24 cellular contexts compared by ENCODE assay signal in genomic region chr3:64148955-64149653, GRCh38.
DNase-seq lines count a peak whose midpoint lies in the region; ATAC-seq and TF ChIP-seq lines count a peak whose summit lies in the region.
"Had no signal": no experiment of that assay in that cellular context is flagged by ENCODE, and none has a peak within 500 bp of the region (broad histone marks: within the 10 kb centered on the region; RNA-seq: fewer than 3 reads in every experiment).

No MANE protein-coding gene starts in this region.

- H3K4me1 Mint-ChIP-seq in nephron progenitor cell: peaks cover 41% of the 10 kb centered on the region
- H3K4me1 Mint-ChIP-seq: T-cell had no signal

- H3K4me3 ChIP-seq in cardiac muscle cell (no peak overlapping the region), dorsolateral prefrontal cortex (no peak overlapping the region), vagina (no peak overlapping the region)
- H3K4me3 ChIP-seq: GM23248, skin epidermis had no signal

- no peak overlapping the region for H3K4me3 Mint-ChIP-seq in nephron progenitor cell
- H3K4me3 Mint-ChIP-seq: T-cell had no signal

- H3K27me3 Mint-ChIP-seq in nephron progenitor cell (ENCODE audit: low read depth, poor library complexity): no peaks in the 10 kb centered on the region

- H3K27ac ChIP-seq in cardiac muscle cell: peak overlapping the region; percentile 39
- H3K27ac ChIP-seq in dorsolateral prefrontal cortex: peak overlapping the region in 37 of 59 donors; percentile 2 to 80 (median 47)
- H3K27ac ChIP-seq in vagina: peak overlapping the region; percentile 80
- H3K27ac ChIP-seq: GM23248, parathyroid adenoma, skin epidermis had no signal

- H3K36me3 Mint-ChIP-seq in nephron progenitor cell (ENCODE audit: low read depth): peaks cover 65% of the 10 kb centered on the region
- H3K36me3 Mint-ChIP-seq: T-cell had no signal

- intact Hi-C loops in left ventricle myocardium superior (cut with micrococcal nuclease): no loop called here
- intact Hi-C loops in dorsolateral prefrontal cortex (cut with DNase I): no loop called here
- intact Hi-C loops in vagina (cut with DNase I): no loop called here

- H3K27ac Mint-ChIP-seq in nephron progenitor cell: peak overlapping the region; percentile 94
- H3K27ac Mint-ChIP-seq: T-cell had no signal

- H3K4me1 ChIP-seq in cardiac muscle cell (ENCODE audit: low read depth) (peaks cover 21% of the 10 kb centered on the region), vagina (peaks cover 52% of the 10 kb centered on the region)
- H3K4me1 ChIP-seq: parathyroid adenoma had no signal

- no peaks in the 10 kb centered on the region for H3K27me3 ChIP-seq in cardiac muscle cell
- H3K27me3 ChIP-seq in dorsolateral prefrontal cortex: no peaks in the 10 kb centered on the region
- H3K27me3 ChIP-seq in vagina: no peaks in the 10 kb centered on the region

- H3K36me3 ChIP-seq in cardiac muscle cell (no peaks in the 10 kb centered on the region), vagina (peaks cover 0 to 29% of the 10 kb centered on the region in 2 donors)

- TF ChIP-seq CTCF in cardiac muscle cell (IDR thresholded peaks at IDR 0.05; ENCODE audit: low read depth, low read length) (no peak), dorsolateral prefrontal cortex (IDR thresholded peaks at IDR 0.05 in 54 of 56, conservative IDR thresholded peaks at IDR 0.05 in 2 of 56; ENCODE audit: low read depth in 1 of 56, partially characterized antibody in 56 of 56) (no peak), nephron progenitor cell (IDR thresholded peaks at IDR 0.05) (no peak), vagina (IDR thresholded peaks at IDR 0.05) (no peak)

- H3K9me3 Mint-ChIP-seq in nephron progenitor cell: peaks cover 8% of the 10 kb centered on the region
- H3K9me3 Mint-ChIP-seq: T-cell had no signal

- no peaks in the 10 kb centered on the region for H3K9me3 ChIP-seq in cardiac muscle cell (ENCODE audit: low read depth)
- H3K9me3 ChIP-seq in vagina: no peaks in the 10 kb centered on the region

- no peak for ATAC-seq in left ventricle myocardium superior
- ATAC-seq: T-cell had no signal

- TF ChIP-seq POLR2A in vagina (IDR thresholded peaks at IDR 0.05): no peak

- no peak for DNase-seq in cardiac muscle cell (ENCODE audit: low read depth in 1 of 2, low spot score in 1 of 2)
- DNase-seq in left ventricle myocardium superior: no peak
- DNase-seq in dorsolateral prefrontal cortex: no peak
- DNase-seq in nephron progenitor cell: no peak
- DNase-seq in vagina (ENCODE audit: extremely low spot score in 2 of 2): no peak
- DNase-seq in COR-L47 (lab: John Stamatoyannopoulos, UW): no peak
- no peak for DNase-seq in AG20443 (ENCODE audit: low spot score)
- no peak for DNase-seq in NCI-H526 (lab: John Stamatoyannopoulos, UW)
- DNase-seq: 8988T; activated CD4-positive, alpha-beta T cell treated with anti-CD3 and anti-CD28 coated beads, Interleukin-2, amount 50 U/mL, for 4 hours; activated naive CD4-positive, alpha-beta T cell treated with Interleukin-2 at 50 U/mL for 16 hours; activated T-cell treated with anti-CD3 and anti-CD28 coated beads for 4 hours; anterior cingulate cortex; C1 segment of cervical spinal cord; cerebellar nuclear complex; DMS 273 treated with DMSO at 0.1 percent for 48 hours; GM23248; kidney glomerular epithelial cell; NCI-H187; NCI-H446 treated with DMSO at 0.1 percent for 48 hours; stimulated activated CD4-positive, alpha-beta T cell treated with anti-CD3 and anti-CD28 coated beads, Interleukin-4, amount 100 ng/mL, for 1 hour; T-cell had no signal
